Comparison of ENCODE assay signal across 9 cellular contexts in the genomic region with DNA sequence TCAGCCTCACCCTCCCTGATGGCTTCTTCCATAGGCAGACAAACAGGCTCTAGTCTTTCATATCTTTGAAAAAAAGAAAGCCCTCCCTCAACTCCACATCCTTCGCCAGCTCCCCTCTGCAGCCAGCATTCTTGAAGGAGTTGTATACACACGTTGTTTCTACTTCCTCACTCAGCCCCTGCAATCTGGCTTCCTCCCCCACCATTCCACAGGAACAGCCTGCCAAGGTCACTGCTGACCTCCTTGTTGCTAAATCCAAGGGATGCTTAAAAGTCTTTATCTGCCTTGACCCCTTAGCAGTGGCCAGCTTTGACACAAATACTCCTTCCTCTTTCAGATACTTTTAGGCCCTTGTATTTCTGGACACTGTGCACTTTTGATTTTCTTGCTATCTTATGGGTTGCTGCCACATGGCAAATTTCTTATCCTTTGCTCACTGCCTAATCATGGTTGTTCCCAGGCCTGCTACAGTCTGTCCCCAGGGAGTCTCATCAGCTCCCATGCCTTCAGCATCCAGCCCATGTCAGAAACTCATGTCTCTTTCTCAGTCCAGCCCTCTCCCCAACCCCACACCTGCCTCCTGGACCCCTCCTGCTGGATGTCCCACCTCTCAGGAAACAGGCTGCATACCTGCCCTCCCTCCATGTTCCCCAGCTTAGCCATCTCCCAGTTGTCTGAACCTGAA. TPM values are rescaled to one million over a fixed set of nuclear protein-coding genes. Genes with fewer than 3 reads are reported as not detected.
A peak's percentile ranks its signal among the peaks of the same experiment; 100 is the strongest.
DNase-seq lines count a peak whose midpoint lies in the region; ATAC-seq and TF ChIP-seq lines count a peak whose summit lies in the region.
"Had no signal": no experiment of that assay in that cellular context is flagged by ENCODE, and none has a peak within 500 bp of the region (broad histone marks: within the 10 kb centered on the region; RNA-seq: fewer than 3 reads in every experiment).

No MANE protein-coding gene starts in this region.

- peaks cover 5% of the 10 kb centered on the region for H3K36me3 ChIP-seq in thymus (ENCODE audit: control insufficient read depth, insufficient read depth)

- H3K27me3 Mint-ChIP-seq in T-helper 1 cell treated with Interleukin-12 subunit alpha and Interleukin-12 subunit beta and Interleukin-4 antibody, amounts not matched to agents 30 μg/mL and 1 μg/mL, for 36 hours (ENCODE audit: low read depth) = peaks cover 3% of the 10 kb centered on the region
- H3K27me3 Mint-ChIP-seq in brain = no peaks in the 10 kb centered on the region

- no peak overlapping the region for H3K4me3 ChIP-seq in thymus (ENCODE audit: low read length)

- H3K4me3 Mint-ChIP-seq in T-helper 1 cell treated with Interleukin-12 subunit alpha and Interleukin-12 subunit beta and Interleukin-4 antibody, amounts not matched to agents 30 μg/mL and 1 μg/mL, for 36 hours = peak overlapping the region; percentile 43
- H3K4me3 Mint-ChIP-seq in brain = peak overlapping the region; percentile 59 to 92 (median 87)

- no peak for TF ChIP-seq CTCF in brain (conservative IDR thresholded peaks at IDR 0.05)

- no peak for ATAC-seq in HG03139 (IDR thresholded peaks at IDR 0.05; ENCODE audit: unreplicated experiment)
- ATAC-seq: activated CD4-positive, CD25-positive, alpha-beta regulatory T cell treated with anti-CD3 and anti-CD28 coated beads, Interleukin-2, amount 50 U/mL, for 24 hours had no signal

- H3K4me1 Mint-ChIP-seq in T-helper 1 cell treated with Interleukin-12 subunit alpha and Interleukin-12 subunit beta and Interleukin-4 antibody, amounts not matched to agents 30 μg/mL and 1 μg/mL, for 36 hours (ENCODE audit: low read depth) = peaks cover 23% of the 10 kb centered on the region
- H3K4me1 Mint-ChIP-seq in brain = peaks cover 64% of the 10 kb centered on the region

- in situ Hi-C loops in G401 (cut with HindIII; ENCODE audit: low sequenced_read_pairs) = no loop called here

- WGBS in thymus = 71% methylated on average over 2 of the region's 2 CpGs

- H3K4me1 ChIP-seq in thymus (ENCODE audit: control insufficient read depth, insufficient read depth, low read length) = peaks cover 9% of the 10 kb centered on the region

- no peaks in the 10 kb centered on the region for H3K27me3 ChIP-seq in thymus (ENCODE audit: control insufficient read depth, insufficient read depth)

- no peaks in the 10 kb centered on the region for H3K9me3 Mint-ChIP-seq in T-helper 1 cell treated with Interleukin-12 subunit alpha and Interleukin-12 subunit beta and Interleukin-4 antibody, amounts not matched to agents 30 μg/mL and 1 μg/mL, for 36 hours
- H3K9me3 Mint-ChIP-seq in brain = peaks cover 0 to 3% (median 0%) of the 10 kb centered on the region in 5 experiments

- H3K9me3 ChIP-seq in thymus (ENCODE audit: control insufficient read depth) = no peaks in the 10 kb centered on the region

- DNase-seq in T-helper 1 cell = no peak
- DNase-seq in iris pigment epithelial cell (ENCODE audit: low read depth) = peak; percentile 80
- no peak for DNase-seq in GM19238 (ENCODE audit: insufficient read length, low spot score)
- DNase-seq in G401 (ENCODE audit: low spot score) = no peak

- peak overlapping the region; percentile 27 for H3K27ac ChIP-seq in thymus (ENCODE audit: low read depth)

- H3K27ac Mint-ChIP-seq in T-helper 1 cell treated with Interleukin-12 subunit alpha and Interleukin-12 subunit beta and Interleukin-4 antibody, amounts not matched to agents 30 μg/mL and 1 μg/mL, for 36 hours = no peak overlapping the region
- peak overlapping the region; percentile 73 to 97 (median 91) for H3K27ac Mint-ChIP-seq in brain

- H3K36me3 Mint-ChIP-seq in T-helper 1 cell treated with Interleukin-12 subunit alpha and Interleukin-12 subunit beta and Interleukin-4 antibody, amounts not matched to agents 30 μg/mL and 1 μg/mL, for 36 hours (ENCODE audit: low read depth) = no peaks in the 10 kb centered on the region
- peaks cover 5% of the 10 kb centered on the region for H3K36me3 Mint-ChIP-seq in brain

RNA-seq across cellular contexts. Expression of a gene that starts 8.3 kb away (rescaled TPM):
- polyA plus RNA-seq in brain (ENCODE audit: insufficient read depth, low read depth, low replicate concordance) (3.0 TPM), thymus (14.6 TPM)
- 0.20 and 0.31 TPM in 2 replicates for total RNA-seq in G401 (2014; rRNA removed; shearing (Covaris generic))

RNA-seq across cellular contexts. Expression of a gene that starts 8.3 kb away (rescaled TPM):
- polyA plus RNA-seq in brain (ENCODE audit: insufficient read depth, low read depth, low replicate concordance) = not detected
- polyA plus RNA-seq in thymus = 2.6 TPM
- 0.20 TPM in 1 of 2 replicates, not detected in the other for total RNA-seq in G401 (2014; rRNA removed; shearing (Covaris generic))

RNA-seq across cellular contexts. Expression of a gene that starts 18.0 kb away (rescaled TPM):
- 1,713 TPM for polyA plus RNA-seq in brain (ENCODE audit: insufficient read depth, low read depth, low replicate concordance)
- polyA plus RNA-seq in thymus = 113 TPM
- 89.6 and 132 TPM in 2 replicates for total RNA-seq in G401 (2014; rRNA removed; shearing (Covaris generic))

RNA-seq across cellular contexts. Expression of a gene that starts 40.2 kb away (rescaled TPM):
- polyA plus RNA-seq in brain (ENCODE audit: insufficient read depth, low read depth, low replicate concordance) (121 TPM), thymus (36.6 TPM)
- 40.7 and 47.3 TPM in 2 replicates for total RNA-seq in G401 (2014; rRNA removed; shearing (Covaris generic))

Comparison
In these comparisons a context has a peak if more than half of its experiments do, and no peak if none do; other contexts are left out.
1. RNA of a gene that starts 18.0 kb away (polyA plus RNA-seq): 1,713 TPM in brain (single experiment); 113 TPM in thymus (single experiment); every median in the first group is over 10 times any median in the second.